In the genomic region with DNA sequence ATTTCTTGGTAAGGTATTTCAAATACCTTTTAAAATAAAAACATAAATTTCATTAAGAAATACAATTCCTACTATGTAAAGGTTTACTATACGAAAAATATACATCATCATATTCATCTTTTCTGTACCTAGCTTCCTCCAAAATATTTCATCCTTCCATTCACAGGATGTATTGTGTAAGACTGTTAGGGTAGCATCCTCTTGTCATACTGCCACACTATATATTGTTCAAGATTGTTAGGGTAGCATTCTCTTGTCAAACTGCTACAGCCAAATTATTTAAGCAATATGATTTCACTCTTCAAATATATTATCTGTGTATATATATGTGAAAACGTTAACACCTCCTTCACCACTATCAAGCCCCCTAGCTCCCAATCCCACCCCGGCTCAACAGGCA, we compare ENCODE assay signal across 20 cellular contexts. TPM values are rescaled to one million over a fixed set of nuclear protein-coding genes. Genes with fewer than 3 reads are reported as not detected.
DNase-seq lines count a peak whose midpoint lies in the region; ATAC-seq, FAIRE-seq and TF ChIP-seq lines count a peak whose summit lies in the region.
"Had no signal": no experiment of that assay in that cellular context is flagged by ENCODE, and none has a peak within 500 bp of the region (broad histone marks: within the 10 kb centered on the region; RNA-seq: fewer than 3 reads in every experiment).

No MANE protein-coding gene starts in this region.

- H3K4me2 ChIP-seq in GM23248 (ENCODE audit: unreplicated experiment) (no peak overlapping the region), PC-3 (ENCODE audit: low read length) (peak overlapping the region; percentile 80; the same call in 1 of the 2 replicates), endothelial cell of umbilical vein (ENCODE audit: insufficient read depth, low read length) (no peak overlapping the region)

- DNase-seq in GM23248: no peak
- DNase-seq in PC-3: no peak
- no peak for DNase-seq in endothelial cell of umbilical vein (ENCODE audit: low read depth, low spot score)
- no peak for DNase-seq in NCI-H748 (lab: John Stamatoyannopoulos, UW; ENCODE audit: unreplicated experiment)
- no peak for DNase-seq in NCI-H2196 (lab: John Stamatoyannopoulos, UW; ENCODE audit: unreplicated experiment)
- no peak for DNase-seq in activated CD8-positive, alpha-beta memory T cell treated with anti-CD3 and anti-CD28 coated beads, Interleukin-2, amount 50 U/mL, for 48 hours
- DNase-seq: activated CD4-positive, CD25-positive, alpha-beta regulatory T cell; activated gamma-delta T cell treated with Interleukin-2 at 50 U/mL for 16 hours; GF-D8; islet precursor cell; MV-4-11; NCI-H2029; NCI-H524; posterior cingulate gyrus; stimulated activated CD4-positive, alpha-beta T cell treated with anti-CD3 and anti-CD28 coated beads, Interleukin-4, amount 100 ng/mL, for 24 hours had no signal

- H3K36me3 ChIP-seq in ACC112 (ENCODE audit: insufficient read depth, low read length) (peaks cover 29% of the 10 kb centered on the region), GM23248 (ENCODE audit: low read depth) (peaks cover 35% of the 10 kb centered on the region), PC-3 (ENCODE audit: low read depth, low read length) (peaks cover 34% of the 10 kb centered on the region), endothelial cell of umbilical vein (ENCODE audit: control insufficient read depth in 2 of 2, extremely low read depth in 1 of 2, insufficient read depth in 2 of 2, low read length in 2 of 2) (peaks cover 13 to 14% of the 10 kb centered on the region in 2 experiments)

- H3K27me3 ChIP-seq in ACC112 (ENCODE audit: insufficient read depth, low read length) (no peaks in the 10 kb centered on the region), GM23248 (replicated peaks; ENCODE audit: insufficient read depth) (no peaks in the 10 kb centered on the region), PC-3 (ENCODE audit: low read length) (no peaks in the 10 kb centered on the region), endothelial cell of umbilical vein (ENCODE audit: control insufficient read depth in 2 of 2, insufficient read depth in 2 of 2, low read length in 2 of 2) (no peaks in the 10 kb centered on the region)
- H3K27me3 ChIP-seq: vagina had no signal

- TF ChIP-seq POLR2A in endothelial cell of umbilical vein (IDR thresholded peaks at IDR 0.05; ENCODE audit: low read depth, low read length): peak; percentile 23

- dilution Hi-C loops in endothelial cell of umbilical vein (cut with MboI; ENCODE audit: extremely low pct_ligation_motif_present, low sequenced_read_pairs): no loop called here

- peaks cover 34% of the 10 kb centered on the region for H3K79me2 ChIP-seq in ACC112 (ENCODE audit: control insufficient read depth, insufficient read depth, low read length, unreplicated experiment)
- H3K79me2 ChIP-seq in GM23248 (ENCODE audit: insufficient read depth): peaks cover 27% of the 10 kb centered on the region
- H3K79me2 ChIP-seq in PC-3 (ENCODE audit: low read length): peaks cover 41% of the 10 kb centered on the region
- peaks cover 28% of the 10 kb centered on the region for H3K79me2 ChIP-seq in endothelial cell of umbilical vein (ENCODE audit: control insufficient read depth, insufficient read depth, low read length)

- H2AFZ ChIP-seq in ACC112 (ENCODE audit: low read length, unreplicated experiment) (no peak overlapping the region), GM23248 (no peak overlapping the region), PC-3 (ENCODE audit: low read length) (no peak overlapping the region), endothelial cell of umbilical vein (ENCODE audit: low read depth, low read length) (no peak overlapping the region)

- H3K4me1 ChIP-seq in ACC112 (ENCODE audit: control insufficient read depth, insufficient read depth, low read length, unreplicated experiment) (peaks cover 14% of the 10 kb centered on the region), GM23248 (ENCODE audit: insufficient read depth) (peaks cover 26% of the 10 kb centered on the region), PC-3 (ENCODE audit: insufficient read depth, low read length) (peaks cover 17% of the 10 kb centered on the region), endothelial cell of umbilical vein (ENCODE audit: control insufficient read depth, extremely low read depth, insufficient read depth, low read length) (peaks cover 21% of the 10 kb centered on the region)

- WGBS in GM23248 (ENCODE audit: low coverage in 1 of 2, low lambda C conversion rate in 2 of 2, missing lambda C conversion rate in 2 of 2), 2 experiments: 77 to 84% methylated on average over 3 of the region's 3 CpGs

- H3K4me3 ChIP-seq in ACC112 (ENCODE audit: low read depth, low read length): peak overlapping the region; percentile 94; the same call in 1 of the 2 replicates
- no peak overlapping the region for H3K4me3 ChIP-seq in GM23248
- H3K4me3 ChIP-seq in PC-3 (ENCODE audit: low read length): peak overlapping the region; percentile 93
- H3K4me3 ChIP-seq in endothelial cell of umbilical vein (replicated peaks in 1 of 3; ENCODE audit: insufficient read depth in 1 of 3, low read depth in 1 of 3, low read length in 3 of 3): no peak overlapping the region
- H3K4me3 ChIP-seq: vagina had no signal

- H3K9ac ChIP-seq in GM23248 (peak overlapping the region; percentile 15; the same call in 1 of the 2 replicates), PC-3 (ENCODE audit: low read length) (no peak overlapping the region), endothelial cell of umbilical vein (replicated peaks; ENCODE audit: extremely low read depth, insufficient read depth, low read length) (no peak overlapping the region)

- no TSS peak for BruUV-seq in PC-3 (replicated peaks; lab: Mats Ljungman, UMichigan)
- no TSS peak for BruUV-seq in endothelial cell of umbilical vein (replicated peaks; lab: Mats Ljungman, UMichigan)

- no peak for FAIRE-seq in endothelial cell of umbilical vein (lab: Jason Lieb, UNC)
- FAIRE-seq: colon, endometrium had no signal

- intact Hi-C loops in PC-3 (cut with micrococcal nuclease): no loop called here
- intact Hi-C loops in endothelial cell of umbilical vein (cut with micrococcal nuclease): loop anchor here (5.0 kb wide), 1 partner anchor 454 kb away; no protein-coding TSS in a partner anchor

- peaks cover 67% of the 10 kb centered on the region for H3F3A ChIP-seq in GM23248 (ENCODE audit: insufficient read depth)
- H3F3A ChIP-seq in PC-3 (ENCODE audit: low read length, unreplicated experiment): peaks cover 35% of the 10 kb centered on the region

- no peak for ATAC-seq in PC-3
- no peak for ATAC-seq in HG02571 (IDR thresholded peaks at IDR 0.05; ENCODE audit: unreplicated experiment)

- TF ChIP-seq CTCF in PC-3 (conservative IDR thresholded peaks at IDR 0.05; ENCODE audit: low read depth, low read length) (no peak), endothelial cell of umbilical vein (IDR thresholded peaks at IDR 0.05; ENCODE audit: extremely low read depth in 1 of 2, insufficient read depth in 1 of 2, low read depth in 1 of 2, low read length in 2 of 2) (no peak)

- H4K20me1 ChIP-seq in GM23248 (ENCODE audit: insufficient read depth) (peaks cover 7% of the 10 kb centered on the region; the same call in 1 of the 2 replicates), PC-3 (ENCODE audit: low read length) (peaks cover 41% of the 10 kb centered on the region), endothelial cell of umbilical vein (replicated peaks; ENCODE audit: control insufficient read depth, extremely low read depth, insufficient read depth, low read length) (no peaks in the 10 kb centered on the region)

- H3K9me2 ChIP-seq in GM23248 (ENCODE audit: insufficient read depth) (no peaks in the 10 kb centered on the region), PC-3 (replicated peaks; ENCODE audit: low read length) (no peaks in the 10 kb centered on the region)

- in situ Hi-C loops in GM23248 (cut with MboI): no loop called here

- CTCF ChIA-PET in PC-3 (lab: Charles Lee): no interaction called here
- CTCF ChIA-PET in endothelial cell of umbilical vein (lab: Charles Lee): interaction anchor here (1.3 kb wide), 1 partner anchor 57 kb away, joined by 5 read pairs; no protein-coding TSS in a partner anchor

- POLR2A ChIA-PET in PC-3 (lab: Charles Lee; ENCODE audit: unreplicated experiment): no interaction called here
- POLR2A ChIA-PET in endothelial cell of umbilical vein (lab: Charles Lee): no interaction called here

- H3K27ac ChIP-seq in ACC112 (ENCODE audit: low read depth, low read length): no peak overlapping the region
- 0 out of 2 replicates have a peak overlapping the region, but pooled peaks have one; percentile 8 for H3K27ac ChIP-seq in GM23248
- H3K27ac ChIP-seq in PC-3 (ENCODE audit: low read length): no peak overlapping the region
- H3K27ac ChIP-seq in endothelial cell of umbilical vein (ENCODE audit: insufficient read depth, low read depth, low read length): no peak overlapping the region
- H3K27ac ChIP-seq: vagina had no signal

- no peaks in the 10 kb centered on the region for H3K9me1 ChIP-seq in endothelial cell of umbilical vein (replicated peaks; ENCODE audit: control insufficient read depth, extremely low read depth, insufficient read depth, low read length)

- no peaks in the 10 kb centered on the region for H3K9me3 ChIP-seq in GM23248 (ENCODE audit: low read depth)
- no peaks in the 10 kb centered on the region for H3K9me3 ChIP-seq in PC-3 (ENCODE audit: low read length)
- no peaks in the 10 kb centered on the region for H3K9me3 ChIP-seq in endothelial cell of umbilical vein (replicated peaks; ENCODE audit: control insufficient read depth, insufficient read depth, low read length)
- H3K9me3 ChIP-seq: vagina had no signal

RNA-seq across cellular contexts. Expression of a gene that starts 3.5 kb away (rescaled TPM):
- total RNA-seq in GM23248 (2014; rRNA removed; shearing (Covaris generic)): 110 and 129 TPM in 2 replicates
- 82.2 and 83.0 TPM in 2 replicates for polyA plus RNA-seq in GM23248 (2016; fragmentation: Nextera tagmentation; extraction: Ambion mirVana)
- total RNA-seq in PC-3 (2014; rRNA removed): 40.0 and 44.9 TPM in 2 replicates
- total RNA-seq in endothelial cell of umbilical vein: 159 and 176 TPM in 2 replicates
- 26.3 and 65.0 TPM in 2 replicates for polyA plus RNA-seq in endothelial cell of umbilical vein
- polyA plus RNA-seq in endothelial cell of umbilical vein (2011; cell fraction: cytosol; rRNA removed): 125 and 170 TPM in 2 replicates
- 31.9 and 74.8 TPM in 2 replicates for polyA plus RNA-seq in endothelial cell of umbilical vein (2011; cell fraction: nucleus; rRNA removed)
- polyA plus RNA-seq in endothelial cell of umbilical vein (2012): 443 and 489 TPM in 2 replicates
- polyA minus RNA-seq in endothelial cell of umbilical vein: 3.2 and 4.2 TPM in 2 replicates
- 8.1 TPM for polyA minus RNA-seq in endothelial cell of umbilical vein (2011; cell fraction: cytosol; rRNA and poly(A)+ RNA removed)
- 11.7 and 20.3 TPM in 2 replicates for polyA minus RNA-seq in endothelial cell of umbilical vein (2011; cell fraction: nucleus; rRNA and poly(A)+ RNA removed)

RNA-seq across cellular contexts. Expression of a gene that starts 41.9 kb away (rescaled TPM):
- 10.0 and 20.8 TPM in 2 replicates for total RNA-seq in GM23248 (2014; rRNA removed; shearing (Covaris generic))
- polyA plus RNA-seq in GM23248 (2016; fragmentation: Nextera tagmentation; extraction: Ambion mirVana) (20.4 and 24.2 TPM in 2 replicates), endothelial cell of umbilical vein (1.8 and 3.7 TPM in 2 replicates)
- total RNA-seq in PC-3 (2014; rRNA removed) (10.7 and 11.1 TPM in 2 replicates), endothelial cell of umbilical vein (10.9 and 12.3 TPM in 2 replicates)
- 3.3 and 4.9 TPM in 2 replicates for polyA plus RNA-seq in endothelial cell of umbilical vein (2011; cell fraction: cytosol; rRNA removed)
- 1.1 and 2.0 TPM in 2 replicates for polyA plus RNA-seq in endothelial cell of umbilical vein (2011; cell fraction: nucleus; rRNA removed)
- 7.6 and 13.2 TPM in 2 replicates for polyA plus RNA-seq in endothelial cell of umbilical vein (2012)
- polyA minus RNA-seq in endothelial cell of umbilical vein: 2.5 and 3.8 TPM in 2 replicates
- polyA minus RNA-seq in endothelial cell of umbilical vein (2011; cell fraction: cytosol; rRNA and poly(A)+ RNA removed): 4.3 TPM
- polyA minus RNA-seq in endothelial cell of umbilical vein (2011; cell fraction: nucleus; rRNA and poly(A)+ RNA removed): 1.3 and 2.4 TPM in 2 replicates

Comparison
In these comparisons a context has a peak if more than half of its experiments do, and no peak if none do; other contexts are left out.
1. H3K4me3 ChIP-seq: peak in ACC112 (single experiment) and PC-3 (single experiment); none in GM23248 (single experiment) and endothelial cell of umbilical vein (0 of 3).